Comparison of ENCODE assay signal across 20 cellular contexts in the genomic region with DNA sequence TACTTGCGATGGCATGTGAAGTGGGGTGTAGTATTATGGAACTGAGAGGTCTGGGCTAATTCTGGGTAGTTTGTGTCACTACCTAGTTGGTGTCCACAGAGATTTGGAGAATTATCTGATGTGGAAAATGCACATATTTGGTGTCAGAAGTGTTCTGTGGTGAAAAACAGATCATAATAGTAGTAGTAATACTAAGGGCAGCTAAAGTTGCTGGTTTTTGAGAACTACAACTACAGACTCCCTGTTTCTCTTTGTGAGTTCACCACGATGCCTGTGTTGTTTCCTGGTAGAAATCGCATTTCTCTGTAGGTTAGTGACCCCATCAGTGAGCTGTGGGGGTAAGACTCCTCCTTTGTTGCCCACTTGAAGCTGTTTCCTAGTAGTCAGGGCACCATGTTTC.
DNase-seq lines count a peak whose midpoint lies in the region; ATAC-seq, FAIRE-seq and TF ChIP-seq lines count a peak whose summit lies in the region.
"Had no signal": no experiment of that assay in that cellular context is flagged by ENCODE, and none has a peak within 500 bp of the region (broad histone marks: within the 10 kb centered on the region; RNA-seq: fewer than 3 reads in every experiment).

No MANE protein-coding gene starts in this region.

- TF ChIP-seq CTCF in astrocyte (IDR thresholded peaks at IDR 0.05; ENCODE audit: insufficient read depth, low read depth, low read length): no peak
- no peak for TF ChIP-seq CTCF in PC-3 (conservative IDR thresholded peaks at IDR 0.05; ENCODE audit: low read depth, low read length)

- H3K4me3 ChIP-seq in astrocyte (ENCODE audit: insufficient read depth, low read depth, low read length) (no peak overlapping the region), PC-3 (ENCODE audit: low read length) (no peak overlapping the region)
- H3K4me3 ChIP-seq: A549, GM23248 had no signal

- no peaks in the 10 kb centered on the region for H3F3A ChIP-seq in PC-3 (ENCODE audit: low read length, unreplicated experiment)

- no peak overlapping the region for H3K27ac ChIP-seq in astrocyte (ENCODE audit: low read depth, low read length)
- H3K27ac ChIP-seq in PC-3 (ENCODE audit: low read length): no peak overlapping the region
- H3K27ac ChIP-seq: 22Rv1, A549, C4-2B, GM23248, HL-60 had no signal

- H4K20me1 ChIP-seq in astrocyte (ENCODE audit: insufficient read depth, low read length) (no peaks in the 10 kb centered on the region), PC-3 (ENCODE audit: low read length) (peaks cover 10% of the 10 kb centered on the region; the same call in 1 of the 2 replicates)

- no peak for DNase-seq in activated CD4-positive, alpha-beta T cell treated with anti-CD3 and anti-CD28 coated beads, Interleukin-2, amount 10 ng/mL, durations not matched to agents 7 days and 5 days
- DNase-seq in activated CD4-positive, alpha-beta T cell treated with anti-CD3 and anti-CD28 coated beads, Interleukin-2, amount 10 ng/mL, durations not matched to agents 24 days and 14 days: no peak
- DNase-seq in HTR-8/SVneo (ENCODE audit: insufficient read length, low spot score) (no peak), astrocyte (ENCODE audit: low read depth) (no peak), T-helper 1 cell (no peak), left ventricle myocardium superior (no peak), PC-3 (no peak)
- no peak for DNase-seq in stimulated activated naive CD8-positive, alpha-beta T cell treated with anti-CD3 and anti-CD28 coated beads, Interleukin-15, Interleukin-2, amounts not matched to agents 100 U/mL and 50 U/mL, for 24 hours
- DNase-seq: AML-193; Caco-2; CD4-positive, alpha-beta T cell; GM23248; HCEC 1CT; IMR-90 had no signal

- H3K9ac ChIP-seq in astrocyte (ENCODE audit: low read length): no peak overlapping the region
- H3K9ac ChIP-seq in PC-3 (ENCODE audit: low read length): no peak overlapping the region
- H3K9ac ChIP-seq: GM23248 had no signal

- H2AFZ ChIP-seq in astrocyte (ENCODE audit: low read depth, low read length): no peak overlapping the region
- H2AFZ ChIP-seq in PC-3 (ENCODE audit: low read length): no peak overlapping the region
- H2AFZ ChIP-seq: GM23248 had no signal

- no peaks in the 10 kb centered on the region for H3K27me3 Mint-ChIP-seq in activated CD4-positive, alpha-beta T cell treated with anti-CD3 and anti-CD28 coated beads, Interleukin-2, amount 10 ng/mL, durations not matched to agents 7 days and 5 days
- H3K27me3 Mint-ChIP-seq in activated CD4-positive, alpha-beta T cell treated with anti-CD3 and anti-CD28 coated beads, Interleukin-2, amount 10 ng/mL, durations not matched to agents 24 days and 14 days: no peaks in the 10 kb centered on the region
- no peaks in the 10 kb centered on the region for H3K27me3 Mint-ChIP-seq in astrocyte (ENCODE audit: low read depth, unreplicated experiment)
- H3K27me3 Mint-ChIP-seq: CD4-positive, alpha-beta T cell had no signal

- peaks cover 55% of the 10 kb centered on the region for H3K36me3 Mint-ChIP-seq in activated CD4-positive, alpha-beta T cell treated with anti-CD3 and anti-CD28 coated beads, Interleukin-2, amount 10 ng/mL, durations not matched to agents 7 days and 5 days (ENCODE audit: low read depth)
- peaks cover 46% of the 10 kb centered on the region for H3K36me3 Mint-ChIP-seq in activated CD4-positive, alpha-beta T cell treated with anti-CD3 and anti-CD28 coated beads, Interleukin-2, amount 10 ng/mL, durations not matched to agents 24 days and 14 days (ENCODE audit: low read depth)
- H3K36me3 Mint-ChIP-seq in astrocyte (ENCODE audit: low read depth, unreplicated experiment): peaks cover 7% of the 10 kb centered on the region

- H3K27me3 ChIP-seq in astrocyte (ENCODE audit: insufficient read depth, low read length) (no peaks in the 10 kb centered on the region), PC-3 (ENCODE audit: low read length) (no peaks in the 10 kb centered on the region)

- H3K4me2 ChIP-seq in astrocyte (ENCODE audit: low read length): no peak overlapping the region
- H3K4me2 ChIP-seq in PC-3 (ENCODE audit: low read length): no peak overlapping the region
- H3K4me2 ChIP-seq: A549 had no signal

- no peaks in the 10 kb centered on the region for H3K9me3 ChIP-seq in astrocyte (ENCODE audit: insufficient read depth, low read depth, low read length)
- no peaks in the 10 kb centered on the region for H3K9me3 ChIP-seq in PC-3 (ENCODE audit: low read length)
- H3K9me3 ChIP-seq: A549, Caco-2 had no signal

- no peaks in the 10 kb centered on the region for H3K79me2 ChIP-seq in astrocyte (ENCODE audit: insufficient read depth, low read length)
- peaks cover 7% of the 10 kb centered on the region; the same call in 1 of the 2 replicates for H3K79me2 ChIP-seq in PC-3 (ENCODE audit: low read length)

- peaks cover 5% of the 10 kb centered on the region for H3K4me1 Mint-ChIP-seq in activated CD4-positive, alpha-beta T cell treated with anti-CD3 and anti-CD28 coated beads, Interleukin-2, amount 10 ng/mL, durations not matched to agents 7 days and 5 days
- peaks cover 2% of the 10 kb centered on the region for H3K4me1 Mint-ChIP-seq in activated CD4-positive, alpha-beta T cell treated with anti-CD3 and anti-CD28 coated beads, Interleukin-2, amount 10 ng/mL, durations not matched to agents 24 days and 14 days
- H3K4me1 Mint-ChIP-seq in astrocyte (ENCODE audit: low read depth, unreplicated experiment): no peaks in the 10 kb centered on the region

- no peak overlapping the region for H3K4me3 Mint-ChIP-seq in activated CD4-positive, alpha-beta T cell treated with anti-CD3 and anti-CD28 coated beads, Interleukin-2, amount 10 ng/mL, durations not matched to agents 7 days and 5 days
- no peak overlapping the region for H3K4me3 Mint-ChIP-seq in activated CD4-positive, alpha-beta T cell treated with anti-CD3 and anti-CD28 coated beads, Interleukin-2, amount 10 ng/mL, durations not matched to agents 24 days and 14 days
- no peak overlapping the region for H3K4me3 Mint-ChIP-seq in astrocyte (ENCODE audit: unreplicated experiment)
- H3K4me3 Mint-ChIP-seq: CD4-positive, alpha-beta T cell had no signal

- intact Hi-C loops in activated CD4-positive, alpha-beta T cell treated with anti-CD3 and anti-CD28 coated beads, Interleukin-2, amount 10 ng/mL, durations not matched to agents 24 days and 14 days (cut with micrococcal nuclease): no loop called here
- intact Hi-C loops in left ventricle myocardium superior (cut with micrococcal nuclease) (no loop called here), PC-3 (cut with micrococcal nuclease) (no loop called here)

- peak overlapping the region; percentile 9 for H3K27ac Mint-ChIP-seq in activated CD4-positive, alpha-beta T cell treated with anti-CD3 and anti-CD28 coated beads, Interleukin-2, amount 10 ng/mL, durations not matched to agents 7 days and 5 days
- H3K27ac Mint-ChIP-seq in activated CD4-positive, alpha-beta T cell treated with anti-CD3 and anti-CD28 coated beads, Interleukin-2, amount 10 ng/mL, durations not matched to agents 24 days and 14 days: no peak overlapping the region
- no peak overlapping the region for H3K27ac Mint-ChIP-seq in astrocyte (ENCODE audit: unreplicated experiment)
- H3K27ac Mint-ChIP-seq: CD4-positive, alpha-beta T cell had no signal

- H3K4me1 ChIP-seq in astrocyte (ENCODE audit: insufficient read depth, low read length): no peaks in the 10 kb centered on the region
- no peaks in the 10 kb centered on the region for H3K4me1 ChIP-seq in PC-3 (ENCODE audit: insufficient read depth, low read length)
- H3K4me1 ChIP-seq: A549, Caco-2 had no signal

- peak; percentile 40 for ATAC-seq in stimulated activated naive CD8-positive, alpha-beta T cell treated with anti-CD3 and anti-CD28 coated beads, Interleukin-15, Interleukin-2, amounts not matched to agents 100 U/mL and 50 U/mL, for 24 hours
- ATAC-seq in left ventricle myocardium superior (no peak), PC-3 (no peak)
- ATAC-seq: A549 had no signal

- FAIRE-seq in HTR-8/SVneo (lab: Jason Lieb, UNC) (peak; percentile 84), astrocyte (lab: Jason Lieb, UNC) (peak; percentile 50)
- FAIRE-seq: A549, D721Med, G401.6 had no signal

- CTCF ChIA-PET in activated CD4-positive, alpha-beta T cell treated with anti-CD3 and anti-CD28 coated beads, Interleukin-2, amount 10 ng/mL, durations not matched to agents 7 days and 5 days (lab: Charles Lee): interaction anchor here (1.1 kb wide), 1 partner anchor 119 kb away, joined by 3 read pairs; no protein-coding TSS in a partner anchor
- CTCF ChIA-PET in PC-3 (lab: Charles Lee): no interaction called here

- H3K36me3 ChIP-seq in astrocyte (ENCODE audit: insufficient read depth, low read length): no peaks in the 10 kb centered on the region
- H3K36me3 ChIP-seq in PC-3 (ENCODE audit: low read depth, low read length): peaks cover 16% of the 10 kb centered on the region

- no peaks in the 10 kb centered on the region for H3K9me2 ChIP-seq in PC-3 (replicated peaks; ENCODE audit: low read length)

- BruUV-seq in PC-3 (replicated peaks; lab: Mats Ljungman, UMichigan): no TSS peak

- H3K9me3 Mint-ChIP-seq in activated CD4-positive, alpha-beta T cell treated with anti-CD3 and anti-CD28 coated beads, Interleukin-2, amount 10 ng/mL, durations not matched to agents 7 days and 5 days: no peaks in the 10 kb centered on the region
- no peaks in the 10 kb centered on the region for H3K9me3 Mint-ChIP-seq in activated CD4-positive, alpha-beta T cell treated with anti-CD3 and anti-CD28 coated beads, Interleukin-2, amount 10 ng/mL, durations not matched to agents 24 days and 14 days
- H3K9me3 Mint-ChIP-seq in astrocyte (ENCODE audit: unreplicated experiment): no peaks in the 10 kb centered on the region
- H3K9me3 Mint-ChIP-seq: CD4-positive, alpha-beta T cell had no signal

- POLR2A ChIA-PET in activated CD4-positive, alpha-beta T cell treated with anti-CD3 and anti-CD28 coated beads, Interleukin-2, amount 10 ng/mL, durations not matched to agents 7 days and 5 days (lab: Charles Lee): no interaction called here
- POLR2A ChIA-PET in PC-3 (lab: Charles Lee; ENCODE audit: unreplicated experiment): no interaction called here
